32 cellular contexts compared by ENCODE assay signal in genomic region chrX:141455103-141455502, GRCh38.
"Had no signal": no experiment of that assay in that cellular context is flagged by ENCODE, and none has a peak within 500 bp of the region (broad histone marks: within the 10 kb centered on the region; RNA-seq: fewer than 3 reads in every experiment).

No MANE protein-coding gene starts in this region.

- H3K27ac ChIP-seq: adrenal gland, body of pancreas, brain microvascular endothelial cell, breast epithelium, VCaP had no signal

- H3K4me1 ChIP-seq: adrenal gland, body of pancreas, breast epithelium had no signal

- FAIRE-seq: TTC549 had no signal

- H3K27me3 ChIP-seq: adrenal gland, body of pancreas, brain microvascular endothelial cell had no signal

- H3K9me3 ChIP-seq: adrenal gland, body of pancreas, breast epithelium had no signal

- H3K4me3 ChIP-seq: adrenal gland, body of pancreas, breast epithelium had no signal

- ATAC-seq: activated CD8-positive, alpha-beta T cell treated with anti-CD3 and anti-CD28 coated beads for 36 hours; activated naive CD4-positive, alpha-beta T cell treated with anti-CD3 and anti-CD28 coated beads, Interleukin-2, amount 50 U/mL, for 72 hours; activated T-cell treated with anti-CD3 and anti-CD28 coated beads, Interleukin-2, amount 50 U/mL, for 4 hours; activated T-cell treated with anti-CD3 and anti-CD28 coated beads, Interleukin-2, amount 50 U/mL, for 72 hours; activated T-helper 17 cell treated with anti-CD3 and anti-CD28 coated beads, Interleukin-2, amount 50 U/mL, for 72 hours; body of pancreas had no signal

- H3K36me3 ChIP-seq: adrenal gland, brain microvascular endothelial cell, breast epithelium had no signal

- DNase-seq: activated B cell treated with CpG ODN at 0.5 μM for 24 hours; activated CD4-positive, alpha-beta memory T cell treated with anti-CD3 and anti-CD28 coated beads for 36 hours; activated CD4-positive, alpha-beta T cell treated with anti-CD3 and anti-CD28 coated beads for 4 hours; activated CD4-positive, alpha-beta T cell treated with anti-CD3 and anti-CD28 coated beads, Interleukin-2, amount 10 ng/mL, durations not matched to agents 24 days and 14 days; activated CD4-positive, alpha-beta T cell treated with anti-CD3 and anti-CD28 coated beads, Interleukin-2, amount 50 U/mL, for 1 hour; activated CD4-positive, alpha-beta T cell treated with anti-CD3 and anti-CD28 coated beads, Interleukin-2, amount 50 U/mL, for 4 hours; activated CD4-positive, CD25-positive, alpha-beta regulatory T cell treated with anti-CD3 and anti-CD28 coated beads, Interleukin-2, amount 50 U/mL, for 72 hours; activated CD8-positive, alpha-beta memory T cell treated with anti-CD3 and anti-CD28 coated beads, Interleukin-2, amount 50 U/mL, for 4 hours; activated CD8-positive, alpha-beta T cell treated with anti-CD3 and anti-CD28 coated beads for 36 hours; activated effector memory CD4-positive, alpha-beta T cell treated with anti-CD3 and anti-CD28 coated beads, Interleukin-2, amount 50 U/mL, for 16 hours; activated gamma-delta T cell treated with Interleukin-2 at 50 U/mL for 16 hours; activated naive CD4-positive, alpha-beta T cell; activated naive CD4-positive, alpha-beta T cell treated with anti-CD3 and anti-CD28 coated beads for 36 hours; activated naive CD4-positive, alpha-beta T cell treated with anti-CD3 and anti-CD28 coated beads, Interleukin-2, amount 50 U/mL, for 16 hours; activated naive CD8-positive, alpha-beta T cell treated with anti-CD3 and anti-CD28 coated beads for 36 hours; activated T-cell treated with anti-CD3 and anti-CD28 coated beads for 4 hours; activated T-cell treated with anti-CD3 and anti-CD28 coated beads, Interleukin-2, amount 50 U/mL, for 1 hour; activated T-cell treated with anti-CD3 and anti-CD28 coated beads, Interleukin-2, amount 50 U/mL, for 4 hours; activated T-cell treated with anti-CD3 and anti-CD28 coated beads, Interleukin-2, amount 50 U/mL, for 72 hours; adrenal gland; amniotic stem cell; aorta; body of pancreas; brain microvascular endothelial cell; central memory CD4-positive, alpha-beta T cell; T-helper 2 cell; T-helper 9 cell had no signal
